38 cellular contexts compared by ENCODE assay signal in genomic region chr6:32888576-32888975, GRCh38. TPM values are rescaled to one million over a fixed set of nuclear protein-coding genes. Genes with fewer than 3 reads are reported as not detected.
"Had no signal": no experiment of that assay in that cellular context is flagged by ENCODE, and none has a peak within 500 bp of the region (broad histone marks: within the 10 kb centered on the region; RNA-seq: fewer than 3 reads in every experiment).

No MANE protein-coding gene starts in this region.

- H3K4me3 Mint-ChIP-seq: activated CD4-positive, alpha-beta memory T cell treated with anti-CD3 and anti-CD28 coated beads for 36 hours; activated CD4-positive, alpha-beta T cell treated with anti-CD3 and anti-CD28 coated beads, Interleukin-2, amount 10 ng/mL, durations not matched to agents 24 days and 14 days; activated CD8-positive, alpha-beta T cell treated with anti-CD3 and anti-CD28 coated beads for 36 hours; activated naive CD4-positive, alpha-beta T cell treated with anti-CD3 and anti-CD28 coated beads for 36 hours; activated naive CD8-positive, alpha-beta T cell treated with anti-CD3 and anti-CD28 coated beads for 36 hours; activated T-cell treated with anti-CD3 and anti-CD28 coated beads, Interleukin-2, amount 50 U/mL, for 4 hours; activated T-cell treated with anti-CD3 and anti-CD28 coated beads, Interleukin-2, amount 50 U/mL, for 72 hours; activated T-helper 1 cell treated with anti-CD3 and anti-CD28 coated beads, Interleukin-12 subunit alpha, Interleukin-12 subunit beta, Interleukin-2, Interleukin-4 antibody, amounts not matched to agents 30 ng/mL and 10 ng/mL and 1 ng/mL, durations not matched to agents 14 hours and 24 hours and 36 hours; activated T-helper 17 cell treated with anti-CD3 and anti-CD28 coated beads, Interleukin-2, amount 50 U/mL, for 72 hours; T-helper 1 cell treated with Interleukin-12 subunit alpha and Interleukin-12 subunit beta and Interleukin-4 antibody, amounts not matched to agents 30 μg/mL and 1 μg/mL, for 36 hours; T-helper 2 cell treated with Interferon-gamma antibody and Interleukin-4, amounts not matched to agents 5 μg/mL and 100 μg/mL, for 36 hours; WTC11 had no signal

- H3K36me3 ChIP-seq: adrenal gland, cardiac muscle cell, WERI-Rb-1 had no signal

- H3K4me3 ChIP-seq: adrenal gland, cardiac muscle cell had no signal

- H3K27me3 ChIP-seq: adrenal gland had no signal

- H3K9me3 Mint-ChIP-seq: activated CD4-positive, alpha-beta memory T cell treated with anti-CD3 and anti-CD28 coated beads for 36 hours; activated CD4-positive, alpha-beta T cell treated with anti-CD3 and anti-CD28 coated beads, Interleukin-2, amount 10 ng/mL, durations not matched to agents 24 days and 14 days; activated CD8-positive, alpha-beta T cell treated with anti-CD3 and anti-CD28 coated beads for 36 hours; activated naive CD4-positive, alpha-beta T cell treated with anti-CD3 and anti-CD28 coated beads for 36 hours; activated naive CD4-positive, alpha-beta T cell treated with anti-CD3 and anti-CD28 coated beads, Interleukin-2, amount 50 U/mL, for 72 hours; activated naive CD8-positive, alpha-beta T cell treated with anti-CD3 and anti-CD28 coated beads for 36 hours; activated T-cell treated with anti-CD3 and anti-CD28 coated beads, Interleukin-2, amount 50 U/mL, for 4 hours; activated T-cell treated with anti-CD3 and anti-CD28 coated beads, Interleukin-2, amount 50 U/mL, for 72 hours; activated T-helper 1 cell treated with anti-CD3 and anti-CD28 coated beads, Interleukin-12 subunit alpha, Interleukin-12 subunit beta, Interleukin-2, Interleukin-4 antibody, amounts not matched to agents 30 ng/mL and 10 ng/mL and 1 ng/mL, durations not matched to agents 14 hours and 24 hours and 36 hours; activated T-helper 17 cell treated with anti-CD3 and anti-CD28 coated beads, Interleukin-2, amount 50 U/mL, for 72 hours; T-helper 1 cell treated with Interleukin-12 subunit alpha and Interleukin-12 subunit beta and Interleukin-4 antibody, amounts not matched to agents 30 μg/mL and 1 μg/mL, for 36 hours; T-helper 2 cell treated with Interferon-gamma antibody and Interleukin-4, amounts not matched to agents 5 μg/mL and 100 μg/mL, for 36 hours; WTC11 had no signal

- H3K36me3 Mint-ChIP-seq: activated CD4-positive, alpha-beta memory T cell treated with anti-CD3 and anti-CD28 coated beads for 36 hours; activated naive CD4-positive, alpha-beta T cell treated with anti-CD3 and anti-CD28 coated beads, Interleukin-2, amount 50 U/mL, for 72 hours; activated naive CD8-positive, alpha-beta T cell treated with anti-CD3 and anti-CD28 coated beads for 36 hours; brain; WTC11 had no signal

- H3K27ac Mint-ChIP-seq: activated CD4-positive, alpha-beta memory T cell treated with anti-CD3 and anti-CD28 coated beads for 36 hours; activated CD4-positive, alpha-beta T cell treated with anti-CD3 and anti-CD28 coated beads, Interleukin-2, amount 10 ng/mL, durations not matched to agents 24 days and 14 days; activated CD8-positive, alpha-beta T cell treated with anti-CD3 and anti-CD28 coated beads for 36 hours; activated naive CD4-positive, alpha-beta T cell treated with anti-CD3 and anti-CD28 coated beads for 36 hours; activated naive CD4-positive, alpha-beta T cell treated with anti-CD3 and anti-CD28 coated beads, Interleukin-2, amount 50 U/mL, for 72 hours; activated naive CD8-positive, alpha-beta T cell treated with anti-CD3 and anti-CD28 coated beads for 36 hours; activated T-helper 1 cell treated with anti-CD3 and anti-CD28 coated beads, Interleukin-12 subunit alpha, Interleukin-12 subunit beta, Interleukin-2, Interleukin-4 antibody, amounts not matched to agents 30 ng/mL and 10 ng/mL and 1 ng/mL, durations not matched to agents 14 hours and 24 hours and 36 hours; activated T-helper 17 cell treated with anti-CD3 and anti-CD28 coated beads, Interleukin-2, amount 50 U/mL, for 72 hours; T-helper 1 cell treated with Interleukin-12 subunit alpha and Interleukin-12 subunit beta and Interleukin-4 antibody, amounts not matched to agents 30 μg/mL and 1 μg/mL, for 36 hours; T-helper 2 cell treated with Interferon-gamma antibody and Interleukin-4, amounts not matched to agents 5 μg/mL and 100 μg/mL, for 36 hours; WTC11 had no signal

- H3K27me3 Mint-ChIP-seq: activated CD4-positive, alpha-beta memory T cell treated with anti-CD3 and anti-CD28 coated beads for 36 hours; activated CD8-positive, alpha-beta T cell treated with anti-CD3 and anti-CD28 coated beads for 36 hours; activated naive CD8-positive, alpha-beta T cell treated with anti-CD3 and anti-CD28 coated beads for 36 hours; activated T-helper 17 cell treated with anti-CD3 and anti-CD28 coated beads, Interleukin-2, amount 50 U/mL, for 72 hours had no signal

- H3K27ac ChIP-seq: cardiac muscle cell, WERI-Rb-1 had no signal

- FAIRE-seq: bronchial epithelial cell, colon, TTC549 had no signal

- H3K4me1 Mint-ChIP-seq: activated T-helper 17 cell treated with anti-CD3 and anti-CD28 coated beads, Interleukin-2, amount 50 U/mL, for 72 hours had no signal

- ATAC-seq: activated CD4-positive, CD25-positive, alpha-beta regulatory T cell treated with anti-CD3 and anti-CD28 coated beads, Interleukin-2, amount 50 U/mL, for 24 hours; activated CD8-positive, alpha-beta T cell treated with anti-CD3 and anti-CD28 coated beads for 36 hours; activated naive CD4-positive, alpha-beta T cell treated with anti-CD3 and anti-CD28 coated beads, Interleukin-2, amount 50 U/mL, for 72 hours; activated T-cell treated with anti-CD3 and anti-CD28 coated beads, Interleukin-2, amount 50 U/mL, for 4 hours; activated T-cell treated with anti-CD3 and anti-CD28 coated beads, Interleukin-2, amount 50 U/mL, for 72 hours; activated T-helper 17 cell treated with anti-CD3 and anti-CD28 coated beads, Interleukin-2, amount 50 U/mL, for 72 hours; WTC11 had no signal

- DNase-seq: activated CD4-positive, alpha-beta memory T cell treated with anti-CD3 and anti-CD28 coated beads for 36 hours; activated CD4-positive, alpha-beta T cell treated with anti-CD3 and anti-CD28 coated beads for 4 hours; activated CD4-positive, alpha-beta T cell treated with anti-CD3 and anti-CD28 coated beads, Interleukin-2, amount 10 ng/mL, durations not matched to agents 24 days and 14 days; activated CD4-positive, alpha-beta T cell treated with anti-CD3 and anti-CD28 coated beads, Interleukin-2, amount 50 U/mL, for 1 hour; activated CD4-positive, alpha-beta T cell treated with anti-CD3 and anti-CD28 coated beads, Interleukin-2, amount 50 U/mL, for 4 hours; activated CD4-positive, CD25-positive, alpha-beta regulatory T cell; activated CD8-positive, alpha-beta memory T cell treated with anti-CD3 and anti-CD28 coated beads, Interleukin-2, amount 50 U/mL, for 4 hours; activated CD8-positive, alpha-beta T cell treated with anti-CD3 and anti-CD28 coated beads for 36 hours; activated effector memory CD4-positive, alpha-beta T cell treated with anti-CD3 and anti-CD28 coated beads, Interleukin-2, amount 50 U/mL, for 16 hours; activated gamma-delta T cell treated with Interleukin-2 at 50 U/mL for 16 hours; activated naive CD4-positive, alpha-beta T cell; activated naive CD4-positive, alpha-beta T cell treated with anti-CD3 and anti-CD28 coated beads for 36 hours; activated naive CD4-positive, alpha-beta T cell treated with anti-CD3 and anti-CD28 coated beads, Interleukin-2, amount 50 U/mL, for 16 hours; activated naive CD8-positive, alpha-beta T cell treated with anti-CD3 and anti-CD28 coated beads for 36 hours; activated T-cell treated with anti-CD3 and anti-CD28 coated beads for 4 hours; activated T-cell treated with anti-CD3 and anti-CD28 coated beads, Interleukin-2, amount 50 U/mL, for 1 hour; activated T-cell treated with anti-CD3 and anti-CD28 coated beads, Interleukin-2, amount 50 U/mL, for 4 hours; activated T-cell treated with anti-CD3 and anti-CD28 coated beads, Interleukin-2, amount 50 U/mL, for 72 hours; adrenal gland; amniotic stem cell; aorta; caudate nucleus; T-helper 1 cell; T-helper 2 cell; T-helper 9 cell; WERI-Rb-1 had no signal

- H3K9me3 ChIP-seq: adrenal gland had no signal

RNA-seq across cellular contexts. Expression of gene HLA-DMB, which starts 52.3 kb away (rescaled TPM):
- total RNA-seq: cardiac muscle cell had no signal
- polyA plus RNA-seq: cardiac muscle cell had no signal
